Comparison of ENCODE assay signal across 8 cellular contexts in the genomic region with DNA sequence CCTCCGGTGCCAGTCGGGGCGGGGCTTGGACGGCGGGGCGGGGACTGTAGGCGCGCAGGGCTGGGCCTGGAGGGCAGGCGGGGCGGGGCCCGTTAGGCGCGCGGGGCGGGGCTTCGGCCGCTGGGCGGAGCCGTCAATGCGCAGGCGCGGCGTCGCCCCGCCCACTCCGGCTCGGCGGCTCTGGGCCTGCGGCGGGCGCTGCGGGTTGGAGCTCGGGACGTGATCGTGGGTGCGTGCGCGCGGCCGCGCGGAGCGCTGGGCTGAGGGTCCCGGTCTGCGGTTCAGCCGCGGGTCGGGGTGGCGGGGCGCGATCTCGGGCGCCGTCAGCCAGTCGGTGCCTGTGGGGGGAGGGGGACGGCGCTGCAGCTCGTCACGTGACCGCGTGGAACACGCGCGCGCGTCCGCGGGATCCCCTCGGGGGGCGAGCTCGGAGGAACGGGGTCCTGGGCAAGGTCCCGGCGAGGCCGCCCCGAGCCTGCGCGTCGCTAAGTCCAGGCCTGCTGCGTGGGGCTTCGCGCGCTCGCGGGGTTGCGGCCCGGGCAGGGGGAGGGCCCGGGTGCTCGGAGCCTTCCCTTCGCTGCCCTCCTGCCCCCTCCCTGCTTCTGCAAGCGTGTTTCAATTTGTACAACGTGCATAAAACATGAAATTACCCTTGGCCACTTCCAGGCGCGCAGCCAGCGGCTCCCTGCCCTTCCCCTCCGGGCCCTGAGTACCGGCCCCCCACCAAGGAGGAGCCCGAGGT. TPM values are rescaled to one million over a fixed set of nuclear protein-coding genes. Genes with fewer than 3 reads are reported as not detected.
DNase-seq lines count a peak whose midpoint lies in the region; ATAC-seq, FAIRE-seq and TF ChIP-seq lines count a peak whose summit lies in the region.

A gene (plus strand): TSS at position 164 of the 742 bp plus-strand sequence. CDS start 595 bp downstream, outside the sequence.

- H3K27ac ChIP-seq in adrenal gland (peak within 1 kb of the TSS; percentile 60 to 94 (median 82)), heart right ventricle (peak within 1 kb of the TSS; percentile 84 to 96 (median 94)), upper lobe of left lung (peak within 1 kb of the TSS; percentile 77 to 92 (median 90))

- H3K36me3 ChIP-seq in adrenal gland (replicated peaks in 1 of 2) = no peaks in the 10 kb centered on the region
- H3K36me3 ChIP-seq in heart right ventricle = peaks cover 0 to 12% (median 0%) of the 10 kb centered on the region in 9 donors
- H3K36me3 ChIP-seq in upper lobe of left lung = peaks cover 0 to 6% (median 0%) of the 10 kb centered on the region in 4 donors

- ATAC-seq in HG02798 (IDR thresholded peaks at IDR 0.05; ENCODE audit: poor library complexity, unreplicated experiment) = peak; percentile 87
- ATAC-seq in heart right ventricle = peak; percentile 91 to 97 (median 94)
- ATAC-seq in upper lobe of left lung (ENCODE audit: low FRiP score in 2 of 2) = peak; percentile 95 to 97

- H3K27me3 Mint-ChIP-seq in progenitor cell of endocrine pancreas = no peaks in the 10 kb centered on the region

- peak; percentile 88 for DNase-seq in GM12891 (ENCODE audit: insufficient read length, low spot score)
- DNase-seq in NCI-H1436 treated with DMSO at 0.1 percent for 48 hours (lab: John Stamatoyannopoulos, UW) = peak; percentile 38
- DNase-seq in adrenal gland = peak; percentile 89 to 95 (median 95)
- DNase-seq in heart right ventricle = peak; percentile 93 to 97
- peak; percentile 88 for DNase-seq in progenitor cell of endocrine pancreas (ENCODE audit: low spot score, unreplicated experiment)
- DNase-seq in upper lobe of left lung = peak; percentile 97 to 100

- TF ChIP-seq CTCF in adrenal gland (IDR thresholded peaks at IDR 0.05) = no peak
- TF ChIP-seq CTCF in heart right ventricle (IDR thresholded peaks at IDR 0.05) = no peak
- TF ChIP-seq CTCF in progenitor cell of endocrine pancreas (IDR thresholded peaks at IDR 0.05; ENCODE audit: unreplicated experiment) = no peak
- TF ChIP-seq CTCF in upper lobe of left lung (IDR thresholded peaks at IDR 0.05) = peak in 2 of 6 experiments; percentile 23 to 29

- H3K36me3 Mint-ChIP-seq in progenitor cell of endocrine pancreas (ENCODE audit: insufficient read depth) = peaks cover 4% of the 10 kb centered on the region

- peak; percentile 67 for TF ChIP-seq POLR2A in GM12891 (IDR thresholded peaks at IDR 0.05; ENCODE audit: low read depth, low read length)
- TF ChIP-seq POLR2A in adrenal gland (IDR thresholded peaks at IDR 0.05) = peak; percentile 71 to 73
- peak in 2 of 4 donors; percentile 63 to 91 for TF ChIP-seq POLR2A in upper lobe of left lung (IDR thresholded peaks at IDR 0.05)

- peaks cover 0 to 11% of the 10 kb centered on the region in 2 donors for H3K4me1 ChIP-seq in adrenal gland (replicated peaks in 1 of 2)
- peaks cover 4 to 29% (median 16%) of the 10 kb centered on the region in 9 donors for H3K4me1 ChIP-seq in heart right ventricle
- H3K4me1 ChIP-seq in upper lobe of left lung = peaks cover 16 to 22% (median 16%) of the 10 kb centered on the region in 4 donors

- H3K4me3 ChIP-seq in adrenal gland = peak within 1 kb of the TSS; percentile 66 to 78 (median 70)
- peak within 1 kb of the TSS; percentile 79 to 100 (median 92) for H3K4me3 ChIP-seq in heart right ventricle
- H3K4me3 ChIP-seq in upper lobe of left lung = peak within 1 kb of the TSS; percentile 78 to 100 (median 86)

- FAIRE-seq in GM12891 (lab: Jason Lieb, UNC) = peak; percentile 98

- H3K4me3 Mint-ChIP-seq in progenitor cell of endocrine pancreas (ENCODE audit: low read depth) = peak within 1 kb of the TSS; percentile 76

- 0 to 2% (median 1%) methylated on average over 16 to 98 of the region's 98 CpGs; no CpG with 5 or more reads in 1 of the 4 donors for WGBS in adrenal gland, 4 donors
- 0% methylated on average over 76 to 97 of the region's 98 CpGs for WGBS in heart right ventricle, 2 donors
- 0% methylated on average over 15 of the region's 98 CpGs; no CpG with 5 or more reads in 1 of the 2 donors for WGBS in upper lobe of left lung, 2 donors

- intact Hi-C loops in T-helper 1 cell treated with Interleukin-12 subunit alpha and Interleukin-12 subunit beta and Interleukin-4 antibody, amounts not matched to agents 30 ng/mL and 1 ng/mL, for 36 hours (cut with micrococcal nuclease) = loop anchor here (1.0 to 5.0 kb wide), 12 partner anchors 32 to 420 kb away; a partner anchor contains a TSS
- intact Hi-C loops in adrenal gland (cut with DNase I) = loop anchor here in 1 of 2 donors (10.0 kb wide), 1 partner anchor 140 kb away; no protein-coding TSS in a partner anchor
- intact Hi-C loops in heart right ventricle (cut with DNase I) = loop anchor here in 7 of 10 donors (1.0 to 10.0 kb wide), 8 partner anchors 32 to 880 kb away; a partner anchor contains a TSS

- no peaks in the 10 kb centered on the region for H3K9me3 Mint-ChIP-seq in progenitor cell of endocrine pancreas (ENCODE audit: low read depth)

- no peaks in the 10 kb centered on the region for H3K4me1 Mint-ChIP-seq in progenitor cell of endocrine pancreas (ENCODE audit: low read depth)

- peak within 1 kb of the TSS; percentile 78 for H3K27ac Mint-ChIP-seq in progenitor cell of endocrine pancreas

- no peaks in the 10 kb centered on the region for H3K27me3 ChIP-seq in adrenal gland
- no peaks in the 10 kb centered on the region for H3K27me3 ChIP-seq in heart right ventricle
- no peaks in the 10 kb centered on the region for H3K27me3 ChIP-seq in upper lobe of left lung

- H3K9me3 ChIP-seq in adrenal gland (replicated peaks in 1 of 3) (no peaks in the 10 kb centered on the region), heart right ventricle (no peaks in the 10 kb centered on the region), upper lobe of left lung (no peaks in the 10 kb centered on the region)

- TF ChIP-seq EP300 in upper lobe of left lung (IDR thresholded peaks at IDR 0.05) = no peak

TF ChIP-seq in GM12891, 5 proteins besides CTCF, POLR2A, EP300 and RAD21:
- TF ChIP-seq TAF1 (IDR thresholded peaks at IDR 0.05; ENCODE audit: low read depth, low read length) (peak; percentile 48), SPI1 (IDR thresholded peaks at IDR 0.05; ENCODE audit: low read depth, low read length) (no peak), POLR2AphosphoS5 (IDR thresholded peaks at IDR 0.05; ENCODE audit: low read depth, low read length) (peak; percentile 63; the same call in 1 of the 2 replicates)

RNA-seq across cellular contexts. Expression of the gene that starts here (rescaled TPM):
- polyA plus RNA-seq in GM12891 (2012; ENCODE audit: low read depth, missing spikeins) = 22.9 TPM
- total RNA-seq in T-helper 1 cell treated with Interleukin-12 subunit alpha and Interleukin-12 subunit beta and Interleukin-4 antibody, amounts not matched to agents 30 ng/mL and 1 ng/mL, for 36 hours = 17.9 and 20.9 TPM in 2 replicates
- total RNA-seq in adrenal gland = 10 to 100 TPM; 22.2 to 67.5 (median 38.1) TPM
- polyA plus RNA-seq in adrenal gland = 100 to 1,000 TPM in 1 of 3 donors, 10 to 100 TPM in 1, 1 to 10 TPM in 1; 4.3 to 131 (median 87.1) TPM
- total RNA-seq in heart right ventricle = 10 to 100 TPM; 15.1 to 22.8 (median 19.1) TPM
- 10 to 100 TPM in 1 of 2 donors, 1 to 10 TPM in 1; 7.6 to 24.7 TPM for polyA plus RNA-seq in heart right ventricle
- total RNA-seq in progenitor cell of endocrine pancreas = 28.8 and 34.8 TPM in 2 replicates
- total RNA-seq in upper lobe of left lung = 100 to 1,000 TPM in 1 of 6 donors, 10 to 100 TPM in 5; 12.5 to 155 (median 35.8) TPM

Comparison
In these comparisons a context has a peak if more than half of its experiments do, and no peak if none do; other contexts are left out.
1. Peak in every context shown above with its lines: DNase-seq, ATAC-seq, H3K4me3 ChIP-seq and H3K27ac ChIP-seq.
2. DNase-seq: peak in every context shown above with its lines; median percentile 98 in upper lobe of left lung; 95 in adrenal gland; 95 in heart right ventricle; 88 in GM12891; 88 in progenitor cell of endocrine pancreas; 38 in NCI-H1436 treated with DMSO at 0.1 percent for 48 hours.